Comparison of ENCODE assay signal across 13 cellular contexts in genomic region chr7:138755331-138755747, GRCh38. TPM values are rescaled to one million over a fixed set of nuclear protein-coding genes. Genes with fewer than 3 reads are reported as not detected.
A peak's percentile ranks its signal among the peaks of the same experiment; 100 is the strongest.
DNase-seq lines count a peak whose midpoint lies in the region; ATAC-seq and TF ChIP-seq lines count a peak whose summit lies in the region.
"Had no signal": no experiment of that assay in that cellular context is flagged by ENCODE, and none has a peak within 500 bp of the region (broad histone marks: within the 10 kb centered on the region; RNA-seq: fewer than 3 reads in every experiment).

No MANE protein-coding gene starts in this region.

- H3K27me3 ChIP-seq in PC-9 (ENCODE audit: insufficient read depth, low read depth) (no peaks in the 10 kb centered on the region), neuronal stem cell (ENCODE audit: control insufficient read depth in 3 of 3, insufficient read depth in 3 of 3, low read depth in 1 of 3, low read length in 3 of 3) (no peaks in the 10 kb centered on the region)

- no peaks in the 10 kb centered on the region for H3K79me2 ChIP-seq in PC-9 (ENCODE audit: low read depth)

- H3K4me3 ChIP-seq in PC-9 (peak overlapping the region; percentile 16; the same call in 1 of the 2 replicates), neuronal stem cell (ENCODE audit: low read length in 2 of 2) (no peak overlapping the region)
- H3K4me3 ChIP-seq: skin epidermis had no signal

- peak overlapping the region; percentile 95 for H3K27ac ChIP-seq in PC-9
- no peak overlapping the region for H3K27ac ChIP-seq in neuronal stem cell (replicated peaks; ENCODE audit: low read length)
- H3K27ac ChIP-seq: skin epidermis had no signal

- no peak overlapping the region for H3K18ac ChIP-seq in neuronal stem cell (ENCODE audit: low read length)

- intact Hi-C loops in PC-9 (cut with micrococcal nuclease; ENCODE audit: unreplicated experiment): loop anchor here (1.0 to 10.0 kb wide), 2 partner anchors 30 to 279 kb away; partner anchors contain the start of gene ZC3HAV1L

- peak overlapping the region; percentile 66 for H3K4me2 ChIP-seq in PC-9
- no peak overlapping the region for H3K4me2 ChIP-seq in neuronal stem cell (ENCODE audit: insufficient read depth, low read length, poor library complexity, severe bottlenecking)

- H3K36me3 ChIP-seq in PC-9 (ENCODE audit: low read depth): no peaks in the 10 kb centered on the region
- no peaks in the 10 kb centered on the region for H3K36me3 ChIP-seq in neuronal stem cell (replicated peaks in 1 of 2; ENCODE audit: control insufficient read depth in 2 of 2, insufficient read depth in 2 of 2, low read length in 2 of 2)

- DNase-seq in EL (peak; percentile 20), PC-9 (peak; percentile 80 to 99), foreskin melanocyte (peak; percentile 86), neuronal stem cell (ENCODE audit: low spot score) (no peak)
- DNase-seq: activated gamma-delta T cell; central memory CD4-positive, alpha-beta T cell; naive B cell; NCI-H2171 treated with DMSO at 0.1 percent for 48 hours had no signal

- CTCF ChIA-PET in PC-9 (lab: Charles Lee): interaction anchor here (1.2 kb wide), 1 partner anchor 16 kb away, joined by 5 read pairs; no protein-coding TSS in a partner anchor

- H3K9me3 ChIP-seq in PC-9 (ENCODE audit: insufficient read depth, low read depth) (no peaks in the 10 kb centered on the region), neuronal stem cell (replicated peaks in 1 of 2; ENCODE audit: control insufficient read depth in 2 of 2, insufficient read depth in 1 of 2, low read depth in 1 of 2, low read length in 2 of 2) (no peaks in the 10 kb centered on the region)

- BruUV-seq in PC-9 (replicated peaks; lab: Mats Ljungman, UMichigan): no TSS peak

- H3F3A ChIP-seq in PC-9 (ENCODE audit: insufficient read depth, low read depth): peaks cover 60% of the 10 kb centered on the region

- H3K4me1 ChIP-seq in PC-9 (replicated peaks; ENCODE audit: insufficient read depth) (peaks cover 69% of the 10 kb centered on the region), neuronal stem cell (ENCODE audit: control insufficient read depth in 2 of 2, insufficient read depth in 1 of 2, low read depth in 1 of 2, low read length in 2 of 2) (peaks cover 0 to 20% of the 10 kb centered on the region in 2 donors)

- no peak overlapping the region for H3K9ac ChIP-seq in neuronal stem cell (ENCODE audit: low read depth, low read length, poor library complexity)

- no peak for TF ChIP-seq CTCF in PC-9 (conservative IDR thresholded peaks at IDR 0.05)

- no peak overlapping the region for H4K8ac ChIP-seq in neuronal stem cell (ENCODE audit: low read depth, low read length)

- POLR2A ChIA-PET in PC-9 (lab: Charles Lee; ENCODE audit: unreplicated experiment): interaction anchor here (0.6 kb wide), 1 partner anchor 14 kb away, joined by 4 read pairs; no protein-coding TSS in a partner anchor

- no peak for ATAC-seq in HG03196 (IDR thresholded peaks at IDR 0.05; ENCODE audit: unreplicated experiment)
- ATAC-seq in HG02885 (IDR thresholded peaks at IDR 0.05; ENCODE audit: poor library complexity, unreplicated experiment): no peak
- no peak for ATAC-seq in HG03439 (IDR thresholded peaks at IDR 0.05; ENCODE audit: unreplicated experiment)

- no peak overlapping the region for H3K23ac ChIP-seq in neuronal stem cell (ENCODE audit: low read depth, low read length, poor library complexity)

- H2AFZ ChIP-seq in PC-9: 0 out of 2 replicates have a peak overlapping the region, but pooled peaks have one; percentile 1
- peak overlapping the region; percentile 51 for H2AFZ ChIP-seq in neuronal stem cell (ENCODE audit: low read length)

- no peaks in the 10 kb centered on the region for H3K9me2 ChIP-seq in PC-9 (ENCODE audit: insufficient read depth)

- no CpG with 5 or more reads among the region's 10 CpGs for WGBS in neuronal stem cell (ENCODE audit: extremely low coverage in 2 of 2, insufficient read length in 2 of 2, insufficient replicate concordance in 1 of 2), 2 donors

- H3K14ac ChIP-seq in neuronal stem cell (ENCODE audit: low read length): no peak overlapping the region

- no peak overlapping the region for H2BK120ac ChIP-seq in neuronal stem cell (ENCODE audit: low read depth, low read length)

- no peak overlapping the region for H2AK5ac ChIP-seq in neuronal stem cell (ENCODE audit: low read depth, low read length)

- H2BK15ac ChIP-seq in neuronal stem cell (ENCODE audit: low read length): no peak overlapping the region

- no peak overlapping the region for H2BK5ac ChIP-seq in neuronal stem cell (ENCODE audit: low read length)

- no peak overlapping the region for H3K4ac ChIP-seq in neuronal stem cell (ENCODE audit: low read length)

- no peak overlapping the region for H4K91ac ChIP-seq in neuronal stem cell (ENCODE audit: low read depth, low read length, poor library complexity)

- H2BK12ac ChIP-seq in neuronal stem cell (ENCODE audit: low read length): no peak overlapping the region

- H3K79me1 ChIP-seq in neuronal stem cell (ENCODE audit: low read depth, low read length): no peaks in the 10 kb centered on the region

- no peaks in the 10 kb centered on the region for H4K20me1 ChIP-seq in PC-9 (ENCODE audit: insufficient read depth)

RNA-seq across cellular contexts. Expression of gene TMEM213, which starts 42.5 kb away (rescaled TPM):
- not detected in 2 replicates for total RNA-seq in PC-9 (2021)
- polyA plus RNA-seq in neuronal stem cell (2013, experiment 1 of 2): not detected
- polyA plus RNA-seq in neuronal stem cell (2013, experiment 2 of 2): not detected
- polyA plus RNA-seq: esophagus had no signal

RNA-seq across cellular contexts. Expression of gene ATP6V0A4, which starts 42.7 kb away (rescaled TPM):
- total RNA-seq in PC-9 (2021): 4.8 and 9.1 TPM in 2 replicates
- polyA plus RNA-seq in neuronal stem cell (2013, experiment 1 of 2): 0.04 TPM
- 0.08 TPM for polyA plus RNA-seq in neuronal stem cell (2013, experiment 2 of 2)

RNA-seq across cellular contexts. Expression of gene SVOPL, which starts 54.2 kb away (rescaled TPM):
- 0.70 and 1.0 TPM in 2 replicates for total RNA-seq in PC-9 (2021)
- polyA plus RNA-seq in neuronal stem cell (2013, experiment 1 of 2): 0.38 TPM
- 0.24 TPM for polyA plus RNA-seq in neuronal stem cell (2013, experiment 2 of 2)
